24 cellular contexts compared by ENCODE assay signal in the genomic region with DNA sequence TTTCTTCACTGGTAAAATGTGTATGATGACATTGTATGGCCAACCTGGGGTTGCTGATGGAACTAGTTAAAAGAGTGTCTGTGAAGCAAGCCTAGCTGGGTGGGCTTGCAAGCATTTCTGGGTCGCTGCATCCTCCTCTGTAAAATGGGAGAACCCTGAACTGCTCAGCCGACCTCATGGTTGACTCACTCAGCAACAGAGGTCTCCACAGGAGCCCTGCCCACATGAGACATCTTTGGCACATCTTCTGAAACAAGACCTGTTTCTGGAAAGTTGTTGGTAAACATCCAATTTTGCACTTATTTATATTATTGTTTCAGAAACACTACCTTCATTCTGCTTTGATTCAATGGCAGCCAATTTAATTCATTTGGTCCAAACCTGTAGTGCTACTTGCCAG. TPM values are rescaled to one million over a fixed set of nuclear protein-coding genes. Genes with fewer than 3 reads are reported as not detected.
"Had no signal": no experiment of that assay in that cellular context is flagged by ENCODE, and none has a peak within 500 bp of the region (broad histone marks: within the 10 kb centered on the region; RNA-seq: fewer than 3 reads in every experiment).

No MANE protein-coding gene starts in this region.

- H3K9me3 Mint-ChIP-seq: activated CD4-positive, alpha-beta memory T cell treated with anti-CD3 and anti-CD28 coated beads, Interleukin-2, amount 10 ng/mL, durations not matched to agents 7 days and 5 days; activated naive CD8-positive, alpha-beta T cell treated with anti-CD3 and anti-CD28 coated beads, Interleukin-2, amount 10 ng/mL, durations not matched to agents 7 days and 5 days; activated T-helper 17 cell treated with anti-CD3 and anti-CD28 coated beads, Interleukin-2, amount 50 U/mL, for 72 hours; brain; central memory CD8-positive, alpha-beta T cell; nephron progenitor cell; WTC11 had no signal

- FAIRE-seq: endometrium, TTC549 had no signal

- H3K9me3 ChIP-seq: sigmoid colon, thyroid gland had no signal

- ATAC-seq: activated CD8-positive, alpha-beta memory T cell treated with anti-CD3 and anti-CD28 coated beads, Interleukin-2, amount 10 ng/mL, durations not matched to agents 7 days and 5 days; activated T-helper 17 cell treated with anti-CD3 and anti-CD28 coated beads, Interleukin-2, amount 50 U/mL, for 72 hours; esophagus mucosa; WTC11 had no signal

- H3K36me3 ChIP-seq: sigmoid colon, thyroid gland had no signal

- H3K4me3 Mint-ChIP-seq: activated CD4-positive, alpha-beta memory T cell treated with anti-CD3 and anti-CD28 coated beads, Interleukin-2, amount 10 ng/mL, durations not matched to agents 7 days and 5 days; activated CD8-positive, alpha-beta memory T cell treated with anti-CD3 and anti-CD28 coated beads, Interleukin-2, amount 10 ng/mL, durations not matched to agents 7 days and 5 days; activated naive CD8-positive, alpha-beta T cell treated with anti-CD3 and anti-CD28 coated beads, Interleukin-2, amount 10 ng/mL, durations not matched to agents 7 days and 5 days; activated T-helper 17 cell treated with anti-CD3 and anti-CD28 coated beads, Interleukin-2, amount 50 U/mL, for 72 hours; brain; central memory CD8-positive, alpha-beta T cell; nephron progenitor cell; WTC11 had no signal

- H3K27me3 ChIP-seq: sigmoid colon, thyroid gland had no signal

- H3K4me1 ChIP-seq: thyroid gland had no signal

- H3K27me3 Mint-ChIP-seq: brain had no signal

- H3K36me3 Mint-ChIP-seq: activated CD8-positive, alpha-beta memory T cell treated with anti-CD3 and anti-CD28 coated beads, Interleukin-2, amount 10 ng/mL, durations not matched to agents 7 days and 5 days; activated naive CD8-positive, alpha-beta T cell treated with anti-CD3 and anti-CD28 coated beads, Interleukin-2, amount 10 ng/mL, durations not matched to agents 7 days and 5 days had no signal

- DNase-seq: activated CD4-positive, alpha-beta memory T cell treated with anti-CD3 and anti-CD28 coated beads, Interleukin-2, amount 10 ng/mL, durations not matched to agents 7 days and 5 days; activated CD4-positive, alpha-beta T cell treated with anti-CD3 and anti-CD28 coated beads for 48 hours; activated CD8-positive, alpha-beta memory T cell treated with anti-CD3 and anti-CD28 coated beads, Interleukin-2, amount 10 ng/mL, durations not matched to agents 7 days and 5 days; activated naive CD4-positive, alpha-beta T cell treated with Interleukin-2 at 50 U/mL for 16 hours; activated naive CD8-positive, alpha-beta T cell treated with anti-CD3 and anti-CD28 coated beads, Interleukin-2, amount 10 ng/mL, durations not matched to agents 7 days and 5 days; amygdala; hippocampal formation; islet precursor cell; midbrain; nephron progenitor cell; nucleus accumbens; sigmoid colon; stimulated activated CD4-positive, alpha-beta T cell treated with anti-CD3 and anti-CD28 coated beads, Interleukin-4, amount 100 ng/mL, for 4 hours; stimulated activated naive CD4-positive, alpha-beta T cell treated with Interleukin-2 at 50 U/mL for 16 hours; thyroid gland had no signal

- H3K27ac Mint-ChIP-seq: activated CD4-positive, alpha-beta memory T cell treated with anti-CD3 and anti-CD28 coated beads, Interleukin-2, amount 10 ng/mL, durations not matched to agents 7 days and 5 days; activated CD8-positive, alpha-beta memory T cell treated with anti-CD3 and anti-CD28 coated beads, Interleukin-2, amount 10 ng/mL, durations not matched to agents 7 days and 5 days; activated naive CD8-positive, alpha-beta T cell treated with anti-CD3 and anti-CD28 coated beads, Interleukin-2, amount 10 ng/mL, durations not matched to agents 7 days and 5 days; activated T-helper 17 cell treated with anti-CD3 and anti-CD28 coated beads, Interleukin-2, amount 50 U/mL, for 72 hours; nephron progenitor cell; WTC11 had no signal

- H3K4me3 ChIP-seq: coronary artery, lung, sigmoid colon, thyroid gland had no signal

- H3K4me1 Mint-ChIP-seq: activated T-helper 17 cell treated with anti-CD3 and anti-CD28 coated beads, Interleukin-2, amount 50 U/mL, for 72 hours; central memory CD8-positive, alpha-beta T cell had no signal

- H3K27ac ChIP-seq: coronary artery, thyroid gland had no signal

RNA-seq across cellular contexts. Expression of a gene that starts 52.6 kb away (rescaled TPM):
- total RNA-seq: activated CD4-positive, alpha-beta memory T cell treated with anti-CD3 and anti-CD28 coated beads, Interleukin-2, amount 10 ng/mL, durations not matched to agents 7 days and 5 days; activated CD8-positive, alpha-beta memory T cell treated with anti-CD3 and anti-CD28 coated beads, Interleukin-2, amount 10 ng/mL, durations not matched to agents 7 days and 5 days had no signal
